In the genomic region with DNA sequence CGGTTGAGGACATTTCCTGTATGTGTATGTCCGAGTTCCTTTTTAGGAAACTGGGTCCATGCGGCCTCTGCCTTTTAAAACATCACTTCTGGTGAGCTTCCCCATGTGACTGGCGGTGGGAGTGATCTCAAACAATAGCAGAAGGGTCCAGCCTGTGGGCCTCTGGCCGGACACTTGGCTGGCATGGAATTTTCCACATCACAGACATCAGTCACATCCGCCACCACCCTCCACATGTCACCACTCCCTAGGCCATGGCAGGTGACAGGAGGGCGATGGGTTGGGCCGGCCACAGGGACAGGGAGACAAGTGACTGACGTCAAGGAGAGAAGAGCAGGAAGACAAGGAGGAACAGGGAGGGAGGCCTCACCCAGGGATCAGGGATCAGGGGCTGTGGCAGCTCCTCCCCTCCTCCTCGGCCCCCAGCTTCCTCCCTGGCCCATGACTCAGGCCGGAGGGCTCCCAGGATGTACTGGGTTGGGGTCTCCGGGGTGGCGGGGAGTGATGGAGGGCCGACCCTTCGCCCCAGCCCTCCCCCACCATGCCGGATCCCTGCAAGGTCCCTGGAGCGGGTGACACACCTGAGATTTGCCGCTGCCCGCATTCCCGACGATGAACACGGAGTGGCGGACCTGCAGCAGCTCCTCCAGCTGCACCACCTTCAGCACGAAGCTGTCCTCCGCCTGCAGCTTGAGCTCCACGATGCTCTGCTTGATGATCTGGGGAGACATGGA, we compare ENCODE assay signal across 25 cellular contexts.
A peak's percentile ranks its signal among the peaks of the same experiment; 100 is the strongest.
DNase-seq lines count a peak whose midpoint lies in the region; ATAC-seq, FAIRE-seq and TF ChIP-seq lines count a peak whose summit lies in the region.
"Had no signal": no experiment of that assay in that cellular context is flagged by ENCODE, and none has a peak within 500 bp of the region (broad histone marks: within the 10 kb centered on the region; RNA-seq: fewer than 3 reads in every experiment).

No MANE protein-coding gene starts in this region.

- H3K4me1 ChIP-seq in kidney (ENCODE audit: control insufficient read depth in 1 of 2, insufficient read depth in 1 of 2, low read depth in 1 of 2, low read length in 2 of 2): no peaks in the 10 kb centered on the region
- H3K4me1 ChIP-seq: vagina had no signal

- intact Hi-C loops in dendritic cell treated with granulocyte-macrophage colony-stimulating factor and Interleukin-4, amounts not matched to agents 40 ng/mL and 50 ng/mL, for 4 days (cut with micrococcal nuclease): no loop called here
- intact Hi-C loops in kidney (cut with DNase I): no loop called here

- H3K4me3 ChIP-seq in kidney (ENCODE audit: low read length in 2 of 2) (no peak overlapping the region), foreskin fibroblast (ENCODE audit: low read depth in 1 of 2, low read length in 2 of 2) (no peak overlapping the region)
- H3K4me3 ChIP-seq: K562, skin epidermis, vagina had no signal

- no peaks in the 10 kb centered on the region for H3K36me3 Mint-ChIP-seq in dendritic cell treated with granulocyte-macrophage colony-stimulating factor and Interleukin-4, amounts not matched to agents 40 ng/mL and 50 ng/mL, for 4 days (ENCODE audit: low read depth)
- H3K36me3 Mint-ChIP-seq: activated naive CD8-positive, alpha-beta T cell treated with anti-CD3 and anti-CD28 coated beads, Interleukin-2, amount 10 ng/mL, durations not matched to agents 7 days and 5 days; CD4-positive, CD25-positive, alpha-beta regulatory T cell; memory B cell had no signal

- no peak for ATAC-seq in GM21619 (IDR thresholded peaks at IDR 0.05; ENCODE audit: unreplicated experiment)
- ATAC-seq: HCT116, K562, SK-N-SH treated with all-trans-retinoic acid at 6 μM for 48 hours had no signal

- peaks cover 31% of the 10 kb centered on the region for H3K27me3 Mint-ChIP-seq in dendritic cell treated with granulocyte-macrophage colony-stimulating factor and Interleukin-4, amounts not matched to agents 40 ng/mL and 50 ng/mL, for 4 days
- H3K27me3 Mint-ChIP-seq: activated naive CD8-positive, alpha-beta T cell treated with anti-CD3 and anti-CD28 coated beads, Interleukin-2, amount 10 ng/mL, durations not matched to agents 7 days and 5 days; CD4-positive, CD25-positive, alpha-beta regulatory T cell had no signal

- no peak for TF ChIP-seq CTCF in kidney (IDR thresholded peaks at IDR 0.05; ENCODE audit: borderline replicate concordance, extremely low read depth, insufficient read depth)
- TF ChIP-seq CTCF in foreskin fibroblast (IDR thresholded peaks at IDR 0.05; ENCODE audit: low read depth, low read length): no peak

- H3K9me3 Mint-ChIP-seq in dendritic cell treated with granulocyte-macrophage colony-stimulating factor and Interleukin-4, amounts not matched to agents 40 ng/mL and 50 ng/mL, for 4 days: no peaks in the 10 kb centered on the region
- H3K9me3 Mint-ChIP-seq: activated naive CD8-positive, alpha-beta T cell treated with anti-CD3 and anti-CD28 coated beads, Interleukin-2, amount 10 ng/mL, durations not matched to agents 7 days and 5 days; CD4-positive, CD25-positive, alpha-beta regulatory T cell; memory B cell had no signal

- DNase-seq in SW480 (ENCODE audit: low spot score): peak; percentile 95
- peak; percentile 73 for DNase-seq in kidney
- DNase-seq in H4 (ENCODE audit: low spot score): no peak
- DNase-seq in foreskin fibroblast: no peak
- DNase-seq: activated CD4-positive, alpha-beta T cell treated with anti-CD3 and anti-CD28 coated beads, Interleukin-2, amount 50 U/mL, for 4 hours; activated CD8-positive, alpha-beta memory T cell treated with anti-CD3 and anti-CD28 coated beads, Interleukin-2, amount 50 U/mL, for 4 hours; activated effector memory CD4-positive, alpha-beta T cell treated with anti-CD3 and anti-CD28 coated beads, Interleukin-2, amount 50 U/mL, for 16 hours; activated naive CD8-positive, alpha-beta T cell treated with anti-CD3 and anti-CD28 coated beads, Interleukin-2, amount 10 ng/mL, durations not matched to agents 7 days and 5 days; CD4-positive, CD25-positive, alpha-beta regulatory T cell; cerebellar nuclear complex; NCI-H1105 treated with DMSO at 0.1 percent for 48 hours; NCI-H2029; NCI-H226; NCI-H748 treated with DMSO at 0.1 percent for 48 hours; stimulated activated CD4-positive, alpha-beta T cell treated with anti-CD3 and anti-CD28 coated beads, Interleukin-2, amount 100 ng/mL, for 24 hours; WERI-Rb-1 had no signal

- H3K36me3 ChIP-seq in kidney (ENCODE audit: control insufficient read depth in 1 of 2, insufficient read depth in 2 of 2, low read length in 2 of 2): no peaks in the 10 kb centered on the region
- H3K36me3 ChIP-seq: vagina, WERI-Rb-1 had no signal

- H3K27ac Mint-ChIP-seq in dendritic cell treated with granulocyte-macrophage colony-stimulating factor and Interleukin-4, amounts not matched to agents 40 ng/mL and 50 ng/mL, for 4 days: peak overlapping the region; percentile 27
- H3K27ac Mint-ChIP-seq: activated naive CD8-positive, alpha-beta T cell treated with anti-CD3 and anti-CD28 coated beads, Interleukin-2, amount 10 ng/mL, durations not matched to agents 7 days and 5 days; CD4-positive, CD25-positive, alpha-beta regulatory T cell; memory B cell had no signal

- no peak overlapping the region for H3K27ac ChIP-seq in kidney (ENCODE audit: low read depth in 2 of 2, low read length in 2 of 2)
- H3K27ac ChIP-seq in temporal lobe (ENCODE audit: low read depth, low read length): peak overlapping the region; percentile 50
- H3K27ac ChIP-seq: skin epidermis, vagina, WERI-Rb-1 had no signal

- no peaks in the 10 kb centered on the region for H3K9me3 ChIP-seq in kidney (ENCODE audit: control insufficient read depth in 1 of 2, low read length in 2 of 2)
- H3K9me3 ChIP-seq: vagina had no signal

- no peak overlapping the region for H3K4me3 Mint-ChIP-seq in dendritic cell treated with granulocyte-macrophage colony-stimulating factor and Interleukin-4, amounts not matched to agents 40 ng/mL and 50 ng/mL, for 4 days
- H3K4me3 Mint-ChIP-seq: activated naive CD8-positive, alpha-beta T cell treated with anti-CD3 and anti-CD28 coated beads, Interleukin-2, amount 10 ng/mL, durations not matched to agents 7 days and 5 days; CD4-positive, CD25-positive, alpha-beta regulatory T cell; memory B cell had no signal

- H3K9ac ChIP-seq in kidney (ENCODE audit: low read length in 2 of 2): no peak overlapping the region

- no peak for FAIRE-seq in kidney (lab: Jason Lieb, UNC)
- FAIRE-seq: K562 had no signal

- H3K4me1 Mint-ChIP-seq in dendritic cell treated with granulocyte-macrophage colony-stimulating factor and Interleukin-4, amounts not matched to agents 40 ng/mL and 50 ng/mL, for 4 days (ENCODE audit: low read depth): peaks cover 14% of the 10 kb centered on the region
- H3K4me1 Mint-ChIP-seq: CD4-positive, CD25-positive, alpha-beta regulatory T cell; memory B cell had no signal

Comparison
In these comparisons a context has a peak if more than half of its experiments do, and no peak if none do; other contexts are left out.
1. DNase-seq: peak in SW480 (single experiment) and kidney (single experiment); none in H4 (single experiment) and foreskin fibroblast (0 of 2).